Comparison of ENCODE assay signal across 10 cellular contexts in the genomic region with DNA sequence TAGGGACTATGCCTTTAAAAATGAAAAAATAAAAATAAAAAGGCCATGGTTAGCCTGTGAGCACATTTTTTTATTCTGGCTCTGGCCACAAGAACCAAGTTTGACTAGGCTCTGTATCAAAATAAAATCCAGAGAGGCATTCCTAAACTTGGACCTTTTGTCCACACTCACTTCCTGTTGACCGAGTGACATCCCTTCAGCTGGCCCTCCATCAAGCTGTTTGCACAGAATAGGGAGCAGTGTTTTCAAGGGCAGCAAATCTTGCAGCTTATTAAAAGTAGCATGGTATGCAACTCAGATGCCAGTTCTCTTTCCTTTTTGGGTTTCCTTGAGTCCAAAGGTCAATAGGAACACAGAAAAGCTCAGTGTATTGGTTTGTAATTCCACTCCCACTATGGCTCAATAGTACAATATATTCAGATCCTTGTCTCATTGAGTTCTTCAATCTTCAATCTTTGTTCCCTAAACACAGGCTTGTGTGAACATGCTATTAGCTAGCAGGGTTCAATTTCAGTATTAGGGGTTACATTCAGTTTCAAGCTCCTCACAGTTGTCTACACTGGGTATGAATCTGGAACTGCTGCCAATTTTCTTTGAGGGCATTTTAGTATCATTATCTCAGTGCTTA.
DNase-seq lines count a peak whose midpoint lies in the region; ATAC-seq and TF ChIP-seq lines count a peak whose summit lies in the region.
"Had no signal": no experiment of that assay in that cellular context is flagged by ENCODE, and none has a peak within 500 bp of the region (broad histone marks: within the 10 kb centered on the region; RNA-seq: fewer than 3 reads in every experiment).

No MANE protein-coding gene starts in this region.

- H3K4me1 ChIP-seq in SK-N-SH (ENCODE audit: control insufficient read depth in 1 of 2, insufficient read depth in 2 of 2, low read depth in 1 of 2, low read length in 1 of 2) (peaks cover 0 to 27% of the 10 kb centered on the region in 2 experiments; a peak in 3 of 4 replicates), heart left ventricle (peaks cover 9 to 76% (median 36%) of the 10 kb centered on the region in 12 donors), rectal smooth muscle tissue (ENCODE audit: control insufficient read depth, insufficient read depth, low read length) (peaks cover 4% of the 10 kb centered on the region)

- no peaks in the 10 kb centered on the region for H3K27me3 Mint-ChIP-seq in natural killer cell (ENCODE audit: low read depth in 2 of 2)
- H3K27me3 Mint-ChIP-seq: activated naive CD4-positive, alpha-beta T cell treated with anti-CD3 and anti-CD28 coated beads, Interleukin-2, amount 10 ng/mL, durations not matched to agents 7 days and 5 days; IgD-negative memory B cell had no signal

- no peaks in the 10 kb centered on the region for H3K4me1 Mint-ChIP-seq in natural killer cell
- H3K4me1 Mint-ChIP-seq: activated naive CD4-positive, alpha-beta T cell treated with anti-CD3 and anti-CD28 coated beads, Interleukin-2, amount 10 ng/mL, durations not matched to agents 7 days and 5 days; IgD-negative memory B cell had no signal

- no peaks in the 10 kb centered on the region for H4K20me1 ChIP-seq in SK-N-SH (ENCODE audit: insufficient read depth)

- H3K27me3 ChIP-seq in SK-N-SH (ENCODE audit: insufficient read depth) = no peaks in the 10 kb centered on the region
- H3K27me3 ChIP-seq in heart left ventricle = no peaks in the 10 kb centered on the region
- no peaks in the 10 kb centered on the region for H3K27me3 ChIP-seq in rectal smooth muscle tissue (ENCODE audit: control insufficient read depth, insufficient read depth, low read length)

- H3K4me2 ChIP-seq in SK-N-SH = peak overlapping the region; percentile 3; the same call in 1 of the 2 replicates

- intact Hi-C loops in heart left ventricle (cut with DNase I) (loop anchor here in 5 of 10 donors (2.0 to 10.0 kb wide), 4 partner anchors 239 to 243 kb away; a partner anchor contains a TSS), natural killer cell (cut with micrococcal nuclease) (no loop called here)

- ATAC-seq in heart left ventricle = peak; percentile 90 to 95 (median 92)
- ATAC-seq in GM19351 (IDR thresholded peaks at IDR 0.05; ENCODE audit: unreplicated experiment) = no peak
- ATAC-seq in natural killer cell = no peak
- no peak for ATAC-seq in activated CD4-positive, CD25-positive, alpha-beta regulatory T cell treated with anti-CD3 and anti-CD28 coated beads, Interleukin-2, amount 50 U/mL, for 24 hours

- H2AFZ ChIP-seq in SK-N-SH (ENCODE audit: low read depth) = no peak overlapping the region

- H3K9ac ChIP-seq in SK-N-SH (no peak overlapping the region), rectal smooth muscle tissue (ENCODE audit: low read length) (no peak overlapping the region)

- H3K36me3 Mint-ChIP-seq in natural killer cell = no peaks in the 10 kb centered on the region
- H3K36me3 Mint-ChIP-seq: activated naive CD4-positive, alpha-beta T cell treated with anti-CD3 and anti-CD28 coated beads, Interleukin-2, amount 10 ng/mL, durations not matched to agents 7 days and 5 days; IgD-negative memory B cell had no signal

- peaks cover 60% of the 10 kb centered on the region; the same call in 1 of the 2 replicates for H3K79me2 ChIP-seq in SK-N-SH (ENCODE audit: insufficient read depth)

- POLR2A ChIA-PET in SK-N-SH (lab: Yijun Ruan, JAX) = interaction anchor here (1.2 kb wide), 2 partner anchors 31 to 51 kb away, joined by 3 to 6 read pairs; no protein-coding TSS in a partner anchor

- CTCF ChIA-PET in SK-N-SH (lab: Yijun Ruan, JAX) = interaction anchor here (0.8 to 1.2 kb wide), 3 partner anchors 11 to 28 kb away, joined by 3 to 4 read pairs (median 4); no protein-coding TSS in a partner anchor

- 0 out of 4 replicates have a peak, but pooled peaks of 1 of the 2 experiments have one; percentile 15 for TF ChIP-seq EP300 in SK-N-SH (IDR thresholded peaks at IDR 0.05; ENCODE audit: borderline replicate concordance in 1 of 2, low read depth in 1 of 2, low read length in 1 of 2)

- peaks cover 17% of the 10 kb centered on the region for H3F3A ChIP-seq in SK-N-SH (replicated peaks; ENCODE audit: insufficient read depth)

- WGBS in SK-N-SH (ENCODE audit: low lambda C conversion rate) = 43% methylated on average over 1 of the region's 1 CpG
- WGBS in heart left ventricle, 4 donors = 4 to 12% (median 6%) methylated on average over 1 of the region's 1 CpG

- no peaks in the 10 kb centered on the region for H3K9me2 ChIP-seq in SK-N-SH

- TF ChIP-seq RAD21 in SK-N-SH (IDR thresholded peaks at IDR 0.05; ENCODE audit: low read length) = no peak

- H3K36me3 ChIP-seq in SK-N-SH (replicated peaks in 1 of 2; ENCODE audit: control insufficient read depth in 1 of 2, insufficient read depth in 2 of 2, low read length in 1 of 2) (no peaks in the 10 kb centered on the region), heart left ventricle (no peaks in the 10 kb centered on the region), rectal smooth muscle tissue (ENCODE audit: control insufficient read depth, insufficient read depth, low read length) (no peaks in the 10 kb centered on the region)

- TF ChIP-seq POLR2A in heart left ventricle (IDR thresholded peaks at IDR 0.05) = no peak

- no peak overlapping the region for H3K27ac Mint-ChIP-seq in natural killer cell
- H3K27ac Mint-ChIP-seq: activated naive CD4-positive, alpha-beta T cell treated with anti-CD3 and anti-CD28 coated beads, Interleukin-2, amount 10 ng/mL, durations not matched to agents 7 days and 5 days; IgD-negative memory B cell had no signal

- H3K4me3 Mint-ChIP-seq in natural killer cell = no peak overlapping the region
- H3K4me3 Mint-ChIP-seq: activated naive CD4-positive, alpha-beta T cell treated with anti-CD3 and anti-CD28 coated beads, Interleukin-2, amount 10 ng/mL, durations not matched to agents 7 days and 5 days; IgD-negative memory B cell had no signal

- TF ChIP-seq CTCF in SK-N-SH (IDR thresholded peaks at IDR 0.05) (no peak), heart left ventricle (IDR thresholded peaks at IDR 0.05) (no peak), natural killer cell (IDR thresholded peaks at IDR 0.05) (no peak)

- DNase-seq in GM03348 (ENCODE audit: low spot score) = peak; percentile 68
- DNase-seq in SK-N-SH = no peak
- DNase-seq in heart left ventricle = peak in 4 of 5 donors; percentile 51 to 73 (median 63)
- DNase-seq in stimulated activated CD4-positive, alpha-beta T cell treated with anti-CD3 and anti-CD28 coated beads, Interleukin-2, amount 100 ng/mL, for 24 hours = no peak
- no peak for DNase-seq in natural killer cell
- DNase-seq: activated naive CD4-positive, alpha-beta T cell treated with anti-CD3 and anti-CD28 coated beads, Interleukin-2, amount 10 ng/mL, durations not matched to agents 7 days and 5 days had no signal

- no peak overlapping the region for H3K4me3 ChIP-seq in SK-N-SH (ENCODE audit: low read depth in 2 of 2, low read length in 1 of 2)
- H3K4me3 ChIP-seq in heart left ventricle = peak overlapping the region in 1 of 12 donors; percentile 8
- H3K4me3 ChIP-seq in rectal smooth muscle tissue (ENCODE audit: low read length) = no peak overlapping the region

- H3K9me3 Mint-ChIP-seq in natural killer cell = peaks cover 3 to 5% of the 10 kb centered on the region in 2 donors
- H3K9me3 Mint-ChIP-seq: activated naive CD4-positive, alpha-beta T cell treated with anti-CD3 and anti-CD28 coated beads, Interleukin-2, amount 10 ng/mL, durations not matched to agents 7 days and 5 days had no signal

- no peaks in the 10 kb centered on the region for H3K9me3 ChIP-seq in SK-N-SH
- no peaks in the 10 kb centered on the region for H3K9me3 ChIP-seq in heart left ventricle

- H3K27ac ChIP-seq in SK-N-SH (ENCODE audit: low read depth in 2 of 2, low read length in 1 of 2) (peak overlapping the region; percentile 21 to 91; a peak in 3 of 4 replicates), heart left ventricle (peak overlapping the region; percentile 7 to 83 (median 62)), rectal smooth muscle tissue (ENCODE audit: low read depth, low read length) (peak overlapping the region; percentile 30)

TF ChIP-seq in SK-N-SH, 30 proteins besides CTCF, POLR2A, EP300 and RAD21:
- TF ChIP-seq RCOR1 (IDR thresholded peaks at IDR 0.05; ENCODE audit: low read length) (no peak), RXRA (IDR thresholded peaks at IDR 0.05; ENCODE audit: borderline replicate concordance, low read depth) (peak; percentile 11; the same call in 1 of the 2 replicates), TCF12 (IDR thresholded peaks at IDR 0.05) (peak; percentile 18; the same call in 1 of the 2 replicates), ELF1 (IDR thresholded peaks at IDR 0.05) (no peak), MEF2A (IDR thresholded peaks at IDR 0.05; ENCODE audit: borderline replicate concordance, low read depth) (0 out of 2 replicates have a peak, but pooled peaks have one; percentile 29)

Comparison
In these comparisons a context has a peak if more than half of its experiments do, and no peak if none do; other contexts are left out.
1. DNase-seq: peak in GM03348 (single experiment) and heart left ventricle (4 of 5); none in SK-N-SH (single experiment), stimulated activated CD4-positive, alpha-beta T cell treated with anti-CD3 and anti-CD28 coated beads, Interleukin-2, amount 100 ng/mL, for 24 hours (0 of 2) and natural killer cell (single experiment).
2. ATAC-seq: peak in heart left ventricle (4 of 4); none in GM19351 (single experiment), natural killer cell (0 of 3) and activated CD4-positive, CD25-positive, alpha-beta regulatory T cell treated with anti-CD3 and anti-CD28 coated beads, Interleukin-2, amount 50 U/mL, for 24 hours (0 of 2).
3. Peak in every context shown above with its lines, with median percentiles within 50 percentile points of each other: H3K27ac ChIP-seq.